ENCODE assay signal across 8 cellular contexts in genomic region chr12:117189725-117190209, GRCh38. TPM values are rescaled to one million over a fixed set of nuclear protein-coding genes. Genes with fewer than 3 reads are reported as not detected.
DNase-seq lines count a peak whose midpoint lies in the region; ATAC-seq and TF ChIP-seq lines count a peak whose summit lies in the region.

No MANE protein-coding gene starts in this region.

- no TSS peak for BruUV-seq in PC-3 (replicated peaks; lab: Mats Ljungman, UMichigan)

- CTCF ChIA-PET in AG04450 (lab: Charles Lee) (interaction anchor here (1.5 kb wide), 1 partner anchor 24 kb away, joined by 7 read pairs; no protein-coding TSS in a partner anchor), PC-3 (lab: Charles Lee) (no interaction called here)

- no peaks in the 10 kb centered on the region for H3F3A ChIP-seq in PC-3 (ENCODE audit: low read length, unreplicated experiment)

- H3K9ac ChIP-seq in PC-3 (ENCODE audit: low read length) (peak overlapping the region; percentile 65), parathyroid adenoma (no peak overlapping the region)

- H3K27me3 Mint-ChIP-seq in activated naive CD4-positive, alpha-beta T cell treated with anti-CD3 and anti-CD28 coated beads, Interleukin-2, amount 50 U/mL, for 24 hours = no peaks in the 10 kb centered on the region

- H3K79me2 ChIP-seq in PC-3 (ENCODE audit: low read length) (peaks cover 32% of the 10 kb centered on the region), parathyroid adenoma (peaks cover 8% of the 10 kb centered on the region)

- peak overlapping the region; percentile 31 for H3K27ac ChIP-seq in AG04450 (ENCODE audit: low read depth, low read length)
- H3K27ac ChIP-seq in PC-3 (ENCODE audit: low read length) = no peak overlapping the region
- H3K27ac ChIP-seq in cardiac muscle cell = no peak overlapping the region
- H3K27ac ChIP-seq in parathyroid adenoma = peak overlapping the region; percentile 2

- peaks cover 14% of the 10 kb centered on the region for H4K20me1 ChIP-seq in PC-3 (ENCODE audit: low read length)

- DNase-seq in AG04450 (ENCODE audit: low read depth, low spot score) = no peak
- peak; percentile 36 for DNase-seq in PC-3
- peak; percentile 21 to 54 for DNase-seq in cardiac muscle cell (ENCODE audit: low read depth in 1 of 2, low spot score in 1 of 2)
- DNase-seq in NCI-H226 = no peak

- H3K4me1 Mint-ChIP-seq in activated naive CD4-positive, alpha-beta T cell treated with anti-CD3 and anti-CD28 coated beads, Interleukin-2, amount 50 U/mL, for 24 hours = peaks cover 40% of the 10 kb centered on the region

- peaks cover 10% of the 10 kb centered on the region for H3K36me3 Mint-ChIP-seq in activated naive CD4-positive, alpha-beta T cell treated with anti-CD3 and anti-CD28 coated beads, Interleukin-2, amount 50 U/mL, for 24 hours

- H3K4me3 Mint-ChIP-seq in activated naive CD4-positive, alpha-beta T cell treated with anti-CD3 and anti-CD28 coated beads, Interleukin-2, amount 50 U/mL, for 24 hours = peak overlapping the region; percentile 96

- H3K4me3 ChIP-seq in AG04450 (ENCODE audit: low read depth, low read length) = peak overlapping the region; percentile 80
- H3K4me3 ChIP-seq in PC-3 (ENCODE audit: low read length) = peak overlapping the region; percentile 81
- peak overlapping the region; percentile 83 for H3K4me3 ChIP-seq in cardiac muscle cell
- peak overlapping the region; percentile 69 for H3K4me3 ChIP-seq in parathyroid adenoma (ENCODE audit: low read depth, low read length)

- H3K36me3 ChIP-seq in PC-3 (ENCODE audit: low read depth, low read length) (peaks cover 22% of the 10 kb centered on the region), cardiac muscle cell (peaks cover 20% of the 10 kb centered on the region), parathyroid adenoma (ENCODE audit: control insufficient read depth, insufficient read depth, low read length) (no peaks in the 10 kb centered on the region)

- H2AFZ ChIP-seq in PC-3 (ENCODE audit: low read length) (0 out of 2 replicates have a peak overlapping the region, but pooled peaks have one; percentile 41), parathyroid adenoma (peak overlapping the region; percentile 93)

- H3K27me3 ChIP-seq in AG04450 (ENCODE audit: control insufficient read depth, insufficient read depth, low read length) (peaks cover 3% of the 10 kb centered on the region), PC-3 (ENCODE audit: low read length) (no peaks in the 10 kb centered on the region), cardiac muscle cell (no peaks in the 10 kb centered on the region), parathyroid adenoma (ENCODE audit: control insufficient read depth, insufficient read depth, low read length) (no peaks in the 10 kb centered on the region)

- no peaks in the 10 kb centered on the region for H3K9me3 Mint-ChIP-seq in activated naive CD4-positive, alpha-beta T cell treated with anti-CD3 and anti-CD28 coated beads, Interleukin-2, amount 50 U/mL, for 24 hours

- H3K4me1 ChIP-seq in PC-3 (ENCODE audit: insufficient read depth, low read length) (peaks cover 16% of the 10 kb centered on the region), cardiac muscle cell (ENCODE audit: low read depth) (peaks cover 4% of the 10 kb centered on the region), parathyroid adenoma (no peaks in the 10 kb centered on the region)

- no peaks in the 10 kb centered on the region for H3K9me2 ChIP-seq in PC-3 (replicated peaks; ENCODE audit: low read length)

- H3K4me2 ChIP-seq in PC-3 (ENCODE audit: low read length) (peak overlapping the region; percentile 99), parathyroid adenoma (ENCODE audit: low read length) (peak overlapping the region; percentile 78)

- H3K9me3 ChIP-seq in AG04450 (ENCODE audit: control insufficient read depth, insufficient read depth, low read length) (no peaks in the 10 kb centered on the region; the same call in 1 of the 2 replicates), PC-3 (ENCODE audit: low read length) (no peaks in the 10 kb centered on the region), cardiac muscle cell (ENCODE audit: low read depth) (no peaks in the 10 kb centered on the region), parathyroid adenoma (ENCODE audit: control insufficient read depth, low read length) (no peaks in the 10 kb centered on the region)

- H3K27ac Mint-ChIP-seq in activated naive CD4-positive, alpha-beta T cell treated with anti-CD3 and anti-CD28 coated beads, Interleukin-2, amount 50 U/mL, for 24 hours = peak overlapping the region; percentile 42

- TF ChIP-seq CTCF in AG04450 (IDR thresholded peaks at IDR 0.05; ENCODE audit: low read depth, low read length) (no peak), PC-3 (conservative IDR thresholded peaks at IDR 0.05; ENCODE audit: low read depth, low read length) (no peak), cardiac muscle cell (IDR thresholded peaks at IDR 0.05; ENCODE audit: low read depth, low read length) (no peak), parathyroid adenoma (IDR thresholded peaks at IDR 0.05) (no peak)

- intact Hi-C loops in PC-3 (cut with micrococcal nuclease) = no loop called here

- ATAC-seq in GM18867 (IDR thresholded peaks at IDR 0.05; ENCODE audit: unreplicated experiment) (peak; percentile 34), HG03060 (IDR thresholded peaks at IDR 0.05; ENCODE audit: low read depth, unreplicated experiment) (peak; percentile 13), PC-3 (peak; percentile 58)

- POLR2A ChIA-PET in AG04450 (lab: Yijun Ruan, JAX) = no interaction called here
- POLR2A ChIA-PET in PC-3 (lab: Charles Lee; ENCODE audit: unreplicated experiment) = interaction anchor here (0.5 kb wide), 1 partner anchor 1015 kb away, joined by 3 read pairs; no protein-coding TSS in a partner anchor

RNA-seq across cellular contexts. Expression of gene FBXO21, which starts 0.5 kb away (rescaled TPM):
- polyA plus RNA-seq in AG04450 (2011; rRNA removed) (38.0 and 38.9 TPM in 2 replicates), cardiac muscle cell (53.7 and 66.8 TPM in 2 replicates)
- polyA minus RNA-seq in AG04450 (2011; rRNA and poly(A)+ RNA removed) = 101 and 126 TPM in 2 replicates
- total RNA-seq in PC-3 (2014; rRNA removed) (230 and 321 TPM in 2 replicates), cardiac muscle cell (190 and 203 TPM in 2 replicates)

Comparison
In these comparisons a context has a peak if more than half of its experiments do, and no peak if none do; other contexts are left out.
1. DNase-seq: peak in PC-3 (single experiment) and cardiac muscle cell (2 of 2); none in AG04450 (single experiment) and NCI-H226 (single experiment).
2. H3K27ac ChIP-seq: peak in AG04450 (single experiment) and parathyroid adenoma (single experiment); none in PC-3 (single experiment) and cardiac muscle cell (single experiment).
3. Peak in every context shown above with its lines, with median percentiles within 50 percentile points of each other: H3K4me3 ChIP-seq and ATAC-seq.